8 cellular contexts compared by ENCODE assay signal in the genomic region with DNA sequence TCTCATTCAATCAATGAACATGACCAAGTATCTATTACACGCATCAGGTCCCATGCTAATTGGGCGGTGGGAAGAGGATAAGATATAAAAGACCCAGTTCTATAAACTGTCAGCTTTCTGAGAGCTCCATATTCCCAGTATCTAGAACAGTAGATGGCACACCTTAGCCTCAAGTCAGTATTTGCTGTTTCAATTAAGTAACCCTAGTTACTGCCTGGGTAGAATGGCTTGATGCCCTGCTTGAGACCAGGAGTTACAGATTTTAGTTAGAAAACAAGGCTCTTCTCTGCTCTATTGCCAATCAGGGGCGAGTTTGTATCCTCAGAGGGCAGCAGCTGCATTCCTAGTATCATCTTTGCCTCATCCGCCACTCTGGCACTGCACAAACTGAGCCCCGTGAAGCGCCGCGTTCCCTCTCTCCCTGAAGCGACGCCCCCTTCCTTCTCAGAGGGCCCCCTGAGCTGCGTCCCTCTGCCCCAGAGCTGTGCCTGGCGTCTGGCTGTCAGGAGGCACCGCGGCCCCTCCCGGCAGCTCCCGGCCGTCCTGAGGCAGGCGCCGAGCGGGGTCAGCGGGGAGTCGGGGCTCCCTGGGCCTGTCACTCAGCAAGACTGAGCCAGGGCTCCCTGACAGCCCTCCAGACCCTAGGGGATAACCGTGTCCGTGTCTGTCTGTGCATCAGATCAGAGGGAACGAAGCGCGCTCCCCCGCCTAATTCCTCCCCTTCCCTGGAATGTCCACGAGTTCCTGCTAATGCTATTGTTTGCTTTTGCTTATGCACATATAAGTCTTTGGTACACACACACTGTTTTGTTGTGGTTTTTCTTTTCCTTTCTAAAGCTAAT.
DNase-seq lines count a peak whose midpoint lies in the region; ATAC-seq and TF ChIP-seq lines count a peak whose summit lies in the region.

No MANE protein-coding gene starts in this region.

- peak overlapping the region; percentile 65 to 75 (median 74) for H3K4me3 Mint-ChIP-seq in nephron

- no peak for DNase-seq in AG04449 (ENCODE audit: low read depth, low spot score)
- DNase-seq in M059J (ENCODE audit: low read depth): peak; percentile 36
- DNase-seq in fibroblast of mammary gland (ENCODE audit: low read depth): peak; percentile 14
- DNase-seq in GF-D8 (lab: John Stamatoyannopoulos, UW): no peak

- peak overlapping the region; percentile 59 for H3K4me3 ChIP-seq in AG04449 (ENCODE audit: low read depth, low read length)
- peak overlapping the region; percentile 47 for H3K4me3 ChIP-seq in fibroblast of mammary gland (ENCODE audit: control insufficient read depth, low read depth, low read length)

- H3K27ac Mint-ChIP-seq in nephron: peak overlapping the region; percentile 84 to 90 (median 87)

- H3K4me1 Mint-ChIP-seq in nephron: peaks cover 42% of the 10 kb centered on the region

- no peaks in the 10 kb centered on the region for H3K36me3 Mint-ChIP-seq in nephron (ENCODE audit: low read depth)

- CTCF ChIA-PET in AG04449 (lab: Yijun Ruan, JAX): interaction anchor here (0.8 to 6.1 kb wide), 7 partner anchors 12 to 440 kb away, joined by 3 to 114 read pairs (median 3); no protein-coding TSS in a partner anchor

- no peak for ATAC-seq in HG03354 (IDR thresholded peaks at IDR 0.05; ENCODE audit: poor library complexity, severe bottlenecking, unreplicated experiment)
- ATAC-seq in GM21423 (IDR thresholded peaks at IDR 0.05; ENCODE audit: unreplicated experiment): no peak
- no peak for ATAC-seq in GM19397 (IDR thresholded peaks at IDR 0.05; ENCODE audit: unreplicated experiment)

- no peak for TF ChIP-seq CTCF in AG04449 (IDR thresholded peaks at IDR 0.05; ENCODE audit: insufficient read depth, low read length, missing control alignments)
- no peak for TF ChIP-seq CTCF in fibroblast of mammary gland (conservative IDR thresholded peaks at IDR 0.05; ENCODE audit: control insufficient read depth, insufficient read depth, low read depth, low read length)
- TF ChIP-seq CTCF in nephron (IDR thresholded peaks at IDR 0.05; ENCODE audit: unreplicated experiment in 3 of 3): no peak

- POLR2A ChIA-PET in AG04449 (lab: Yijun Ruan, JAX): interaction anchor here (0.6 kb wide), 1 partner anchor 323 kb away, joined by 3 read pairs; the partner anchor contains the start of gene EDNRA

- peaks cover 4% of the 10 kb centered on the region for H3K27me3 Mint-ChIP-seq in nephron (ENCODE audit: low read depth)

- no peaks in the 10 kb centered on the region for H3K9me3 Mint-ChIP-seq in nephron

Comparison
In these comparisons a context has a peak if more than half of its experiments do, and no peak if none do; other contexts are left out.
1. DNase-seq: peak in M059J (single experiment) and fibroblast of mammary gland (single experiment); none in AG04449 (single experiment) and GF-D8 (single experiment).